10 cellular contexts compared by ENCODE assay signal in the genomic region with DNA sequence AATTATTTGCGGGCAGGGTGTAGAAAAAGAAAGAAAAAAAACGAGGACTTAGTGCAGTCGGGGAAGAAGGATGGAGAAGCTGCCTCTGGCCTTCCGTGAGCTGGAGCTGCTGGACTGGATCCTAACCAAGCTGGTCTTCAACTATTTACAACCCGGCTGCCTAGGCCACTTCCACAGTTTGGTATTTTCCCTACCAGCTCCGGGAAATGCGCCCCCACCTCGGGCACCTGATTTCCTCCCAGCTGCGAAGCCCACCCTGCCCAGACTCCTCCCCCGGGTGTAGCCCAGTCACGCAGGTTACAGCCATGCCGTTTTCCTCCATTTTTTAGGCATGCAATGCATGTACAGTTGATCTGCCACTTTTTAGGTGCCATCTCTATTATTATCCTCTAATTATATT. TPM values are rescaled to one million over a fixed set of nuclear protein-coding genes. Genes with fewer than 3 reads are reported as not detected.
A peak's percentile ranks its signal among the peaks of the same experiment; 100 is the strongest.
DNase-seq lines count a peak whose midpoint lies in the region; ATAC-seq, FAIRE-seq and TF ChIP-seq lines count a peak whose summit lies in the region.
"Had no signal": no experiment of that assay in that cellular context is flagged by ENCODE, and none has a peak within 500 bp of the region (broad histone marks: within the 10 kb centered on the region; RNA-seq: fewer than 3 reads in every experiment).

No MANE protein-coding gene starts in this region.

- H3K27ac ChIP-seq in endothelial cell of umbilical vein (ENCODE audit: insufficient read depth, low read depth, low read length), result no peak overlapping the region
- no peak overlapping the region for H3K27ac ChIP-seq in adrenal gland
- H3K27ac ChIP-seq: breast epithelium had no signal

- H4K20me1 ChIP-seq in endothelial cell of umbilical vein (replicated peaks; ENCODE audit: control insufficient read depth, extremely low read depth, insufficient read depth, low read length), result no peaks in the 10 kb centered on the region

- dilution Hi-C loops in endothelial cell of umbilical vein (cut with MboI; ENCODE audit: extremely low pct_ligation_motif_present, low sequenced_read_pairs), result no loop called here

- DNase-seq in HEK293T (ENCODE audit: extremely low spot score) (peak; percentile 12), SK-N-DZ (ENCODE audit: low spot score) (peak; percentile 46), endothelial cell of umbilical vein (ENCODE audit: low read depth, low spot score) (no peak), NCI-H2029 treated with DMSO at 0.1 percent for 48 hours (lab: John Stamatoyannopoulos, UW) (no peak), adrenal gland (no peak)

- H2AFZ ChIP-seq in endothelial cell of umbilical vein (ENCODE audit: low read depth, low read length), result peak overlapping the region; percentile 44

- no peaks in the 10 kb centered on the region for H3K9me1 ChIP-seq in endothelial cell of umbilical vein (replicated peaks; ENCODE audit: control insufficient read depth, extremely low read depth, insufficient read depth, low read length)

- no peak for FAIRE-seq in endothelial cell of umbilical vein (lab: Jason Lieb, UNC)

- intact Hi-C loops in endothelial cell of umbilical vein (cut with micrococcal nuclease), result no loop called here
- intact Hi-C loops in adrenal gland (cut with DNase I), result no loop called here

- 21 to 35% (median 28%) methylated on average over 12 of the region's 12 CpGs for WGBS in adrenal gland, 4 donors

- ATAC-seq in GM19395 (IDR thresholded peaks at IDR 0.05; ENCODE audit: unreplicated experiment) (no peak), HG02571 (IDR thresholded peaks at IDR 0.05; ENCODE audit: unreplicated experiment) (no peak)

- TF ChIP-seq POLR2A in endothelial cell of umbilical vein (IDR thresholded peaks at IDR 0.05; ENCODE audit: low read depth, low read length), result no peak
- TF ChIP-seq POLR2A in adrenal gland (IDR thresholded peaks at IDR 0.05), result no peak

- BruUV-seq in endothelial cell of umbilical vein (replicated peaks; lab: Mats Ljungman, UMichigan), result no TSS peak

- H3K4me1 ChIP-seq in endothelial cell of umbilical vein (ENCODE audit: control insufficient read depth, extremely low read depth, insufficient read depth, low read length) (no peaks in the 10 kb centered on the region), skeletal muscle satellite cell (ENCODE audit: control insufficient read depth, insufficient read depth, low read length) (no peaks in the 10 kb centered on the region), adrenal gland (replicated peaks in 1 of 2) (no peaks in the 10 kb centered on the region)
- H3K4me1 ChIP-seq: breast epithelium had no signal

- POLR2A ChIA-PET in HEK293T (lab: Yijun Ruan, JAX), result no interaction called here
- POLR2A ChIA-PET in endothelial cell of umbilical vein (lab: Charles Lee), result no interaction called here

- no peaks in the 10 kb centered on the region for H3K9me3 ChIP-seq in endothelial cell of umbilical vein (replicated peaks; ENCODE audit: control insufficient read depth, insufficient read depth, low read length)
- H3K9me3 ChIP-seq in skeletal muscle satellite cell (replicated peaks; ENCODE audit: low read length), result no peaks in the 10 kb centered on the region
- no peaks in the 10 kb centered on the region for H3K9me3 ChIP-seq in adrenal gland (replicated peaks in 1 of 3)
- H3K9me3 ChIP-seq: breast epithelium had no signal

- no peaks in the 10 kb centered on the region for H3K36me3 ChIP-seq in endothelial cell of umbilical vein (ENCODE audit: control insufficient read depth in 2 of 2, extremely low read depth in 1 of 2, insufficient read depth in 2 of 2, low read length in 2 of 2)
- no peaks in the 10 kb centered on the region for H3K36me3 ChIP-seq in skeletal muscle satellite cell (ENCODE audit: insufficient read depth, low read length)
- H3K36me3 ChIP-seq in adrenal gland (replicated peaks in 1 of 2), result no peaks in the 10 kb centered on the region
- H3K36me3 ChIP-seq: breast epithelium had no signal

- no peaks in the 10 kb centered on the region for H3K79me2 ChIP-seq in endothelial cell of umbilical vein (ENCODE audit: control insufficient read depth, insufficient read depth, low read length)

- no peak for TF ChIP-seq CTCF in endothelial cell of umbilical vein (IDR thresholded peaks at IDR 0.05; ENCODE audit: extremely low read depth in 1 of 2, insufficient read depth in 1 of 2, low read depth in 1 of 2, low read length in 2 of 2)
- no peak for TF ChIP-seq CTCF in adrenal gland (IDR thresholded peaks at IDR 0.05)

- no peak overlapping the region for H3K9ac ChIP-seq in endothelial cell of umbilical vein (replicated peaks; ENCODE audit: extremely low read depth, insufficient read depth, low read length)
- H3K9ac ChIP-seq in skeletal muscle satellite cell (ENCODE audit: low read depth, low read length), result no peak overlapping the region

- peaks cover 1 to 2% of the 10 kb centered on the region in 2 experiments for H3K27me3 ChIP-seq in endothelial cell of umbilical vein (ENCODE audit: control insufficient read depth in 2 of 2, insufficient read depth in 2 of 2, low read length in 2 of 2)
- H3K27me3 ChIP-seq in skeletal muscle satellite cell (ENCODE audit: control insufficient read depth, insufficient read depth, low read length), result no peaks in the 10 kb centered on the region
- H3K27me3 ChIP-seq in adrenal gland, result no peaks in the 10 kb centered on the region
- H3K27me3 ChIP-seq: breast epithelium had no signal

- CTCF ChIA-PET in HEK293T (lab: Yijun Ruan, JAX) (no interaction called here), endothelial cell of umbilical vein (lab: Charles Lee) (interaction anchor here (1.2 kb wide), 1 partner anchor 24 kb away, joined by 5 read pairs; no protein-coding TSS in a partner anchor)

- H3K4me3 ChIP-seq in endothelial cell of umbilical vein (replicated peaks in 1 of 3; ENCODE audit: insufficient read depth in 1 of 3, low read depth in 1 of 3, low read length in 3 of 3) (no peak overlapping the region), skeletal muscle satellite cell (ENCODE audit: low read length) (peak overlapping the region; percentile 54), adrenal gland (no peak overlapping the region)
- H3K4me3 ChIP-seq: breast epithelium had no signal

- no peak overlapping the region for H3K4me2 ChIP-seq in endothelial cell of umbilical vein (ENCODE audit: insufficient read depth, low read length)
- H3K4me2 ChIP-seq in skeletal muscle satellite cell (ENCODE audit: low read length), result peak overlapping the region; percentile 71

TF ChIP-seq in HEK293T, 16 proteins besides CTCF, POLR2A, EP300 and RAD21:
- TF ChIP-seq SP1 (IDR thresholded peaks at IDR 0.05) (no peak), HDGF (IDR thresholded peaks at IDR 0.05; ENCODE audit: borderline replicate concordance) (no peak), FOXK2 (IDR thresholded peaks at IDR 0.05) (no peak), ZNF384 (IDR thresholded peaks at IDR 0.05) (no peak), FOXM1 (IDR thresholded peaks at IDR 0.05; ENCODE audit: borderline replicate concordance) (no peak)
TF ChIP-seq in HEK293T: peak in this region for 0.

TF ChIP-seq in endothelial cell of umbilical vein, 7 proteins besides CTCF, POLR2A, EP300 and RAD21:
- no peak for TF ChIP-seq FOS (IDR thresholded peaks at IDR 0.05; ENCODE audit: borderline replicate concordance, insufficient read depth, low read length)
- TF ChIP-seq JUN (IDR thresholded peaks at IDR 0.05; ENCODE audit: borderline replicate concordance, insufficient read depth, insufficient read length, low read depth), result no peak
- TF ChIP-seq GATA2 (IDR thresholded peaks at IDR 0.05; ENCODE audit: insufficient read depth, insufficient read length, low read depth, low read length), result no peak
- TF ChIP-seq MYC (IDR thresholded peaks at IDR 0.05; ENCODE audit: low read depth, low read length), result no peak
- TF ChIP-seq EZH2 (IDR thresholded peaks at IDR 0.05; ENCODE audit: borderline replicate concordance, low read depth, low read length, severe bottlenecking), result no peak
- TF ChIP-seq, protein P1, sequence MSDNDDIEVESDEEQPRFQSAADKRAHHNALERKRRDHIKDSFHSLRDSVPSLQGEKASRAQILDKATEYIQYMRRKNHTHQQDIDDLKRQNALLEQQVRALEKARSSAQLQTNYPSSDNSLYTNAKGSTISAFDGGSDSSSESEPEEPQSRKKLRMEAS (IDR thresholded peaks at IDR 0.05; ENCODE audit: insufficient read depth, insufficient read length), result no peak
- TF ChIP-seq POLR2AphosphoS5 (IDR thresholded peaks at IDR 0.05; ENCODE audit: insufficient read depth, low read depth, low read length), result no peak
TF ChIP-seq in endothelial cell of umbilical vein: peak in this region for 0.

RNA-seq across cellular contexts. Expression of a gene that starts 21.2 kb away (rescaled TPM):
- not detected in 2 replicates for polyA plus RNA-seq in SK-N-DZ (2014; cell fraction: cytosol; rRNA removed)
- not detected in 2 replicates for polyA plus RNA-seq in SK-N-DZ (2014; cell fraction: nucleus; rRNA removed)
- not detected in 2 replicates for total RNA-seq in endothelial cell of umbilical vein
- not detected in 2 replicates for polyA plus RNA-seq in endothelial cell of umbilical vein
- polyA plus RNA-seq in endothelial cell of umbilical vein (2011; cell fraction: cytosol; rRNA removed), result not detected in 2 replicates
- polyA plus RNA-seq in endothelial cell of umbilical vein (2011; cell fraction: nucleus; rRNA removed), result not detected in 2 replicates
- polyA plus RNA-seq in endothelial cell of umbilical vein (2012), result not detected in 2 replicates
- not detected in 2 replicates for polyA minus RNA-seq in endothelial cell of umbilical vein
- polyA minus RNA-seq in endothelial cell of umbilical vein (2011; cell fraction: cytosol; rRNA and poly(A)+ RNA removed), result not detected
- polyA minus RNA-seq in endothelial cell of umbilical vein (2011; cell fraction: nucleus; rRNA and poly(A)+ RNA removed), result not detected in 2 replicates
- total RNA-seq in skeletal muscle satellite cell (2012; rRNA removed), result not detected in 2 replicates
- total RNA-seq in adrenal gland, result 1 to 10 TPM in 3 of 8 donors, under 1 TPM in 5; 0.14 to 2.6 (median 0.39) TPM
- under 1 TPM; 0.07 to 0.31 (median 0.16) TPM for polyA plus RNA-seq in adrenal gland
- total RNA-seq: NCI-H460 had no signal

Comparison
In these comparisons a context has a peak if more than half of its experiments do, and no peak if none do; other contexts are left out.
1. DNase-seq: peak in HEK293T (single experiment) and SK-N-DZ (single experiment); none in endothelial cell of umbilical vein (single experiment), NCI-H2029 treated with DMSO at 0.1 percent for 48 hours (single experiment) and adrenal gland (0 of 7).